In the genomic region with DNA sequence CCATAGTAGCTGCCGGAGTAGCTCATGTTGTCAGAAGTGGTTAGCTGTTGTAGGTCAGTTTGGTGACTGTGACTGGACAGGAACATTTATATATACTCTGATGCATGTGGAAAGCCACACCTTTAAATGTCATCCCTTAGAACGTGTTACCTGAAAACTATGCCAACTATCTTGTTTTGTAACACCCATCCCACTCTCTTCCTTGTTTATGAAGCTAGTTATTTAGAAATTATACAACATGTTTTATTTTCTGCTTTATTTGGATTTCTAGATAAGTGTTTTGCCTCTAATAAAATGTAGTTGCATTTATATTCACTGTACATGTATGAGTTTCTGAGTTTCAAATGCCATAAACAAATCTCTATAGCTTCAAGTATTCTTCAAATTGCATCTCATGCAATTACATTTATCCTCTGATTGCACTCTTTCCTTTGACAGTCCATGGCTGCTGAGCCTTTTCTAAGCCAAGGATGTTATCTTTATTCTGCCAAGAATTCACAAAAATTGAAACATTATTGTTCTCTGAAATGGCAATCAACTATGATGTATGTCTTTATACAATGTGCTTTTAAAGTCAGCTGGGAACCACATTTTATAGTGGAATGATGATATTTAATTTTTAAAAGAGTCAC, we compare ENCODE assay signal across 27 cellular contexts. TPM values are rescaled to one million over a fixed set of nuclear protein-coding genes. Genes with fewer than 3 reads are reported as not detected.
DNase-seq lines count a peak whose midpoint lies in the region; ATAC-seq and TF ChIP-seq lines count a peak whose summit lies in the region.
"Had no signal": no experiment of that assay in that cellular context is flagged by ENCODE, and none has a peak within 500 bp of the region (broad histone marks: within the 10 kb centered on the region; RNA-seq: fewer than 3 reads in every experiment).

A gene with protein sequence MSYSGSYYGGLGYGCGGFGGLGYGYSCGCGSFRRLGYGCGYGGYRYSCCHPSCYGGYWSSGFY (minus strand): TSS at position 51 of the 632 bp plus-strand sequence. CDS start 25 bp downstream, at position 26.

- H2AFZ ChIP-seq in neuronal stem cell (ENCODE audit: low read length): no peak within 1 kb of the TSS

- no peak within 1 kb of the TSS for H3K18ac ChIP-seq in neuronal stem cell (ENCODE audit: low read length)

- no peaks in the 10 kb centered on the region for H3K36me3 ChIP-seq in neuronal stem cell (replicated peaks in 1 of 2; ENCODE audit: control insufficient read depth in 2 of 2, insufficient read depth in 2 of 2, low read length in 2 of 2)
- H3K36me3 ChIP-seq: BE2C, BLaER1 had no signal

- no peak within 1 kb of the TSS for H3K9ac ChIP-seq in neuronal stem cell (ENCODE audit: low read depth, low read length, poor library complexity)
- H3K9ac ChIP-seq: BLaER1 had no signal

- H3K36me3 Mint-ChIP-seq in type B pancreatic cell: no peaks in the 10 kb centered on the region
- H3K36me3 Mint-ChIP-seq: CD14-positive monocyte; CD4-positive, alpha-beta memory T cell; CD4-positive, CD25-positive, alpha-beta regulatory T cell; CD8-positive, alpha-beta memory T cell had no signal

- H3K4ac ChIP-seq in neuronal stem cell (ENCODE audit: low read length): no peak within 1 kb of the TSS

- H3K4me3 ChIP-seq in epithelial cell of esophagus (ENCODE audit: low read length): no peak within 1 kb of the TSS
- no peak within 1 kb of the TSS for H3K4me3 ChIP-seq in neuronal stem cell (ENCODE audit: low read length in 2 of 2)
- H3K4me3 ChIP-seq in dorsolateral prefrontal cortex: no peak within 1 kb of the TSS
- H3K4me3 ChIP-seq: BLaER1, GM12878 had no signal

- H3K27ac Mint-ChIP-seq in type B pancreatic cell: peak within 1 kb of the TSS; percentile 31
- H3K27ac Mint-ChIP-seq: CD4-positive, alpha-beta memory T cell; CD4-positive, CD25-positive, alpha-beta regulatory T cell had no signal

- intact Hi-C loops in dorsolateral prefrontal cortex (cut with DNase I): no loop called here

- H2BK12ac ChIP-seq in neuronal stem cell (ENCODE audit: low read length): peak within 1 kb of the TSS; percentile 89

- DNase-seq in epithelial cell of esophagus (ENCODE audit: low read depth) (peak; percentile 6), neuronal stem cell (ENCODE audit: low spot score) (no peak), type B pancreatic cell (ENCODE audit: extremely low spot score, unreplicated experiment) (no peak), dorsolateral prefrontal cortex (no peak)
- DNase-seq: ACHN; BE2C; C1 segment of cervical spinal cord; CD4-positive, alpha-beta memory T cell; CD4-positive, CD25-positive, alpha-beta regulatory T cell; CD8-positive, alpha-beta memory T cell; COR-L47; DMS 273 treated with DMSO at 0.1 percent for 48 hours; DMS153; DMS53; DMS79; DND-41; EL; GDM1 had no signal

- H3K9me3 Mint-ChIP-seq in type B pancreatic cell: no peaks in the 10 kb centered on the region

- ATAC-seq in GM21723 (IDR thresholded peaks at IDR 0.05; ENCODE audit: unreplicated experiment): no peak
- ATAC-seq: GM12878 had no signal

- no CpG with 5 or more reads among the region's 2 CpGs for WGBS in neuronal stem cell (ENCODE audit: extremely low coverage in 2 of 2, insufficient read length in 2 of 2, insufficient replicate concordance in 1 of 2), 2 donors

- H2BK5ac ChIP-seq in neuronal stem cell (ENCODE audit: low read length): no peak within 1 kb of the TSS

- H3K27ac ChIP-seq in neuronal stem cell (replicated peaks; ENCODE audit: low read length) (no peak within 1 kb of the TSS), dorsolateral prefrontal cortex (no peak within 1 kb of the TSS)
- H3K27ac ChIP-seq: 22Rv1, BLaER1 had no signal

- no peak within 1 kb of the TSS for H3K4me2 ChIP-seq in neuronal stem cell (ENCODE audit: insufficient read depth, low read length, poor library complexity, severe bottlenecking)
- H3K4me2 ChIP-seq: BLaER1 had no signal

- no peak within 1 kb of the TSS for H2BK120ac ChIP-seq in neuronal stem cell (ENCODE audit: low read depth, low read length)

- H3K27me3 Mint-ChIP-seq in type B pancreatic cell: no peaks in the 10 kb centered on the region
- H3K27me3 Mint-ChIP-seq: CD4-positive, alpha-beta memory T cell; CD4-positive, CD25-positive, alpha-beta regulatory T cell had no signal

- H3K23ac ChIP-seq in neuronal stem cell (ENCODE audit: low read depth, low read length, poor library complexity): no peak within 1 kb of the TSS

- H4K8ac ChIP-seq in neuronal stem cell (ENCODE audit: low read depth, low read length): no peak within 1 kb of the TSS

- no peaks in the 10 kb centered on the region for H3K79me1 ChIP-seq in neuronal stem cell (ENCODE audit: low read depth, low read length)

- no peak within 1 kb of the TSS for H4K91ac ChIP-seq in neuronal stem cell (ENCODE audit: low read depth, low read length, poor library complexity)

- H2AK5ac ChIP-seq in neuronal stem cell (ENCODE audit: low read depth, low read length): no peak within 1 kb of the TSS

- no peaks in the 10 kb centered on the region for H3K9me3 ChIP-seq in neuronal stem cell (replicated peaks in 1 of 2; ENCODE audit: control insufficient read depth in 2 of 2, insufficient read depth in 1 of 2, low read depth in 1 of 2, low read length in 2 of 2)
- H3K9me3 ChIP-seq: BE2C, BLaER1 had no signal

- no peaks in the 10 kb centered on the region for H3K4me1 Mint-ChIP-seq in type B pancreatic cell (ENCODE audit: unreplicated experiment)
- H3K4me1 Mint-ChIP-seq: CD14-positive monocyte; CD4-positive, alpha-beta memory T cell; CD4-positive, CD25-positive, alpha-beta regulatory T cell; CD8-positive, alpha-beta memory T cell had no signal

- H3K27me3 ChIP-seq in neuronal stem cell (ENCODE audit: control insufficient read depth in 3 of 3, insufficient read depth in 3 of 3, low read depth in 1 of 3, low read length in 3 of 3) (no peaks in the 10 kb centered on the region), dorsolateral prefrontal cortex (no peaks in the 10 kb centered on the region)
- H3K27me3 ChIP-seq: BE2C, BLaER1 had no signal

- no peak within 1 kb of the TSS for H2BK15ac ChIP-seq in neuronal stem cell (ENCODE audit: low read length)

- no peak within 1 kb of the TSS for H3K14ac ChIP-seq in neuronal stem cell (ENCODE audit: low read length)

- no peak within 1 kb of the TSS for H3K4me3 Mint-ChIP-seq in type B pancreatic cell
- H3K4me3 Mint-ChIP-seq: CD14-positive monocyte; CD4-positive, CD25-positive, alpha-beta regulatory T cell; CD8-positive, alpha-beta memory T cell had no signal

- TF ChIP-seq CTCF in epithelial cell of esophagus (IDR thresholded peaks at IDR 0.05; ENCODE audit: insufficient read depth, low read depth, low read length, missing control alignments): no peak
- TF ChIP-seq CTCF in type B pancreatic cell (conservative IDR thresholded peaks at IDR 0.05): no peak
- TF ChIP-seq CTCF in dorsolateral prefrontal cortex (IDR thresholded peaks at IDR 0.05 in 54 of 56, conservative IDR thresholded peaks at IDR 0.05 in 2 of 56; ENCODE audit: low read depth in 1 of 56, partially characterized antibody in 56 of 56): no peak

- H3K4me1 ChIP-seq in neuronal stem cell (ENCODE audit: control insufficient read depth in 2 of 2, insufficient read depth in 1 of 2, low read depth in 1 of 2, low read length in 2 of 2): no peaks in the 10 kb centered on the region
- H3K4me1 ChIP-seq: BE2C, BLaER1 had no signal

RNA-seq across cellular contexts. Expression of the gene that starts here (rescaled TPM):
- not detected for polyA plus RNA-seq in neuronal stem cell (2013, experiment 1 of 2)
- polyA plus RNA-seq in neuronal stem cell (2013, experiment 2 of 2): not detected
- not detected in 2 replicates for total RNA-seq in type B pancreatic cell (ENCODE audit: low replicate concordance)
- not detected for total RNA-seq in dorsolateral prefrontal cortex
- total RNA-seq: A673; CD4-positive, alpha-beta memory T cell; CD4-positive, CD25-positive, alpha-beta regulatory T cell; CD8-positive, alpha-beta memory T cell; Daoy; G401; GM12878 had no signal
- polyA plus RNA-seq: AG04450; CD14-positive monocyte; CD4-positive, alpha-beta memory T cell; CD4-positive, CD25-positive, alpha-beta regulatory T cell; CD8-positive, alpha-beta memory T cell; GM12878 had no signal
